In genomic region chr22:44380716-44381500, GRCh38 we compare ENCODE assay signal across 15 cellular contexts.
DNase-seq lines count a peak whose midpoint lies in the region; ATAC-seq, FAIRE-seq and TF ChIP-seq lines count a peak whose summit lies in the region.
"Had no signal": no experiment of that assay in that cellular context is flagged by ENCODE, and none has a peak within 500 bp of the region (broad histone marks: within the 10 kb centered on the region; RNA-seq: fewer than 3 reads in every experiment).

No MANE protein-coding gene starts in this region.

- CTCF ChIA-PET in activated CD4-positive, alpha-beta T cell treated with anti-CD3 and anti-CD28 coated beads, Interleukin-2, amount 10 ng/mL, durations not matched to agents 7 days and 5 days (lab: Charles Lee) = interaction anchor here (1.1 kb wide), 1 partner anchor 16 kb away, joined by 3 read pairs; no protein-coding TSS in a partner anchor

- H3K9me3 ChIP-seq in left ventricle myocardium inferior (replicated peaks) = peaks cover 29% of the 10 kb centered on the region
- H3K9me3 ChIP-seq in kidney (ENCODE audit: control insufficient read depth in 1 of 2, low read length in 2 of 2) = peaks cover 3% of the 10 kb centered on the region in 2 donors
- no peaks in the 10 kb centered on the region for H3K9me3 ChIP-seq in upper lobe of right lung

- POLR2A ChIA-PET in activated CD4-positive, alpha-beta T cell treated with anti-CD3 and anti-CD28 coated beads, Interleukin-2, amount 10 ng/mL, durations not matched to agents 7 days and 5 days (lab: Charles Lee) = no interaction called here

- ATAC-seq in Right ventricle myocardium superior (ENCODE audit: poor library complexity) (no peak), upper lobe of right lung (no peak)
- ATAC-seq: activated naive CD4-positive, alpha-beta T cell treated with anti-CD3 and anti-CD28 coated beads, Interleukin-2, amount 50 U/mL, for 72 hours had no signal

- H3K4me3 ChIP-seq in left ventricle myocardium inferior = no peak overlapping the region
- H3K4me3 ChIP-seq in kidney (ENCODE audit: low read length in 2 of 2) = no peak overlapping the region
- no peak overlapping the region for H3K4me3 ChIP-seq in upper lobe of right lung
- H3K4me3 ChIP-seq: SK-N-MC had no signal

- TF ChIP-seq CTCF in left ventricle myocardium inferior (IDR thresholded peaks at IDR 0.05; ENCODE audit: borderline replicate concordance) = no peak
- TF ChIP-seq CTCF in kidney (IDR thresholded peaks at IDR 0.05; ENCODE audit: borderline replicate concordance, extremely low read depth, insufficient read depth) = no peak
- TF ChIP-seq CTCF in upper lobe of right lung (IDR thresholded peaks at IDR 0.05) = no peak

- H3K27ac ChIP-seq in left ventricle myocardium inferior (replicated peaks) (no peak overlapping the region), kidney (ENCODE audit: low read depth in 2 of 2, low read length in 2 of 2) (no peak overlapping the region), upper lobe of right lung (no peak overlapping the region)
- H3K27ac ChIP-seq: SK-N-MC had no signal

- H3K9ac ChIP-seq in kidney (ENCODE audit: low read length in 2 of 2) = no peak overlapping the region

- H3K27me3 Mint-ChIP-seq in activated CD4-positive, alpha-beta T cell treated with anti-CD3 and anti-CD28 coated beads, Interleukin-2, amount 10 ng/mL, durations not matched to agents 7 days and 5 days = peaks cover 7% of the 10 kb centered on the region

- H3K36me3 ChIP-seq in left ventricle myocardium inferior (no peaks in the 10 kb centered on the region), kidney (ENCODE audit: control insufficient read depth in 1 of 2, insufficient read depth in 2 of 2, low read length in 2 of 2) (no peaks in the 10 kb centered on the region), upper lobe of right lung (no peaks in the 10 kb centered on the region)

- H3K4me3 Mint-ChIP-seq in activated CD4-positive, alpha-beta T cell treated with anti-CD3 and anti-CD28 coated beads, Interleukin-2, amount 10 ng/mL, durations not matched to agents 7 days and 5 days = no peak overlapping the region
- H3K4me3 Mint-ChIP-seq: type B pancreatic cell had no signal

- H3K36me3 Mint-ChIP-seq in activated CD4-positive, alpha-beta T cell treated with anti-CD3 and anti-CD28 coated beads, Interleukin-2, amount 10 ng/mL, durations not matched to agents 7 days and 5 days (ENCODE audit: low read depth) = no peaks in the 10 kb centered on the region
- H3K36me3 Mint-ChIP-seq: type B pancreatic cell had no signal

- H3K4me1 ChIP-seq in left ventricle myocardium inferior (no peaks in the 10 kb centered on the region), kidney (ENCODE audit: control insufficient read depth in 1 of 2, insufficient read depth in 1 of 2, low read depth in 1 of 2, low read length in 2 of 2) (no peaks in the 10 kb centered on the region), upper lobe of right lung (no peaks in the 10 kb centered on the region)

- DNase-seq in Right ventricle myocardium superior = peak; percentile 33
- DNase-seq in left ventricle myocardium inferior = no peak
- DNase-seq in NCI-H69 (lab: John Stamatoyannopoulos, UW) = peak; percentile 80
- DNase-seq in kidney = peak; percentile 36
- peak; percentile 29 for DNase-seq in upper lobe of right lung
- DNase-seq in activated CD4-positive, alpha-beta T cell treated with anti-CD3 and anti-CD28 coated beads, Interleukin-2, amount 10 ng/mL, durations not matched to agents 7 days and 5 days = no peak
- DNase-seq in NAMALWA (ENCODE audit: low spot score) = no peak
- no peak for DNase-seq in NCI-H1436 treated with DMSO at 0.1 percent for 48 hours (lab: John Stamatoyannopoulos, UW)
- DNase-seq: activated CD4-positive, alpha-beta T cell treated with anti-CD3 and anti-CD28 coated beads for 48 hours; MM.1S; occipital lobe; stimulated activated naive CD4-positive, alpha-beta T cell had no signal

- H3K27me3 ChIP-seq in left ventricle myocardium inferior (ENCODE audit: low read depth) (peaks cover 10% of the 10 kb centered on the region), upper lobe of right lung (no peaks in the 10 kb centered on the region)

- H3K27ac Mint-ChIP-seq in activated CD4-positive, alpha-beta T cell treated with anti-CD3 and anti-CD28 coated beads, Interleukin-2, amount 10 ng/mL, durations not matched to agents 7 days and 5 days = no peak overlapping the region
- H3K27ac Mint-ChIP-seq: activated naive CD4-positive, alpha-beta T cell treated with anti-CD3 and anti-CD28 coated beads, Interleukin-2, amount 50 U/mL, for 72 hours; type B pancreatic cell had no signal

- intact Hi-C loops in Right ventricle myocardium superior (cut with DNase I) (no loop called here), left ventricle myocardium inferior (cut with micrococcal nuclease) (no loop called here), kidney (cut with DNase I) (no loop called here), upper lobe of right lung (cut with DNase I) (no loop called here)

- peaks cover 7% of the 10 kb centered on the region for H3K9me3 Mint-ChIP-seq in activated CD4-positive, alpha-beta T cell treated with anti-CD3 and anti-CD28 coated beads, Interleukin-2, amount 10 ng/mL, durations not matched to agents 7 days and 5 days
- H3K9me3 Mint-ChIP-seq: type B pancreatic cell had no signal

- FAIRE-seq in kidney (lab: Jason Lieb, UNC) = no peak

- no peaks in the 10 kb centered on the region for H3K4me1 Mint-ChIP-seq in activated CD4-positive, alpha-beta T cell treated with anti-CD3 and anti-CD28 coated beads, Interleukin-2, amount 10 ng/mL, durations not matched to agents 7 days and 5 days

Comparison
In these comparisons a context has a peak if more than half of its experiments do, and no peak if none do; other contexts are left out.
1. DNase-seq: peak in Right ventricle myocardium superior (single experiment), NCI-H69 (single experiment), kidney (single experiment) and upper lobe of right lung (single experiment); none in left ventricle myocardium inferior (single experiment), activated CD4-positive, alpha-beta T cell treated with anti-CD3 and anti-CD28 coated beads, Interleukin-2, amount 10 ng/mL, durations not matched to agents 7 days and 5 days (single experiment), NAMALWA (single experiment) and NCI-H1436 treated with DMSO at 0.1 percent for 48 hours (single experiment).